ENCODE assay signal across 19 cellular contexts in genomic region chr2:158486970-158487325, GRCh38. TPM values are rescaled to one million over a fixed set of nuclear protein-coding genes. Genes with fewer than 3 reads are reported as not detected.
A peak's percentile ranks its signal among the peaks of the same experiment; 100 is the strongest.
DNase-seq lines count a peak whose midpoint lies in the region; ATAC-seq, FAIRE-seq and TF ChIP-seq lines count a peak whose summit lies in the region.
"Had no signal": no experiment of that assay in that cellular context is flagged by ENCODE, and none has a peak within 500 bp of the region (broad histone marks: within the 10 kb centered on the region; RNA-seq: fewer than 3 reads in every experiment).

No MANE protein-coding gene starts in this region.

- DNase-seq in GM12891 (ENCODE audit: insufficient read length, low spot score) (no peak), LHCN-M2 (ENCODE audit: low read depth) (peak; percentile 28), mesenchymal stem cell (peak; percentile 42), DMS79 treated with DMSO at 0.1 percent for 48 hours (lab: John Stamatoyannopoulos, UW) (no peak), H9 (no peak), NCI-H774 (lab: John Stamatoyannopoulos, UW) (no peak), pancreas (no peak)
- DNase-seq: activated naive CD8-positive, alpha-beta T cell treated with anti-CD3 and anti-CD28 coated beads for 36 hours; GF-D8; NCI-H187; stimulated activated CD4-positive, alpha-beta T cell treated with anti-CD3 and anti-CD28 coated beads, Interleukin-2, amount 100 ng/mL, for 24 hours; stimulated activated naive CD4-positive, alpha-beta T cell; WERI-Rb-1 had no signal

- H3K27me3 Mint-ChIP-seq in brain (no peaks in the 10 kb centered on the region), H9 (ENCODE audit: low read depth) (no peaks in the 10 kb centered on the region)
- H3K27me3 Mint-ChIP-seq: activated naive CD8-positive, alpha-beta T cell treated with anti-CD3 and anti-CD28 coated beads for 36 hours; dendritic cell treated with granulocyte-macrophage colony-stimulating factor and Interleukin-4, amounts not matched to agents 40 ng/mL and 50 ng/mL, for 4 days had no signal

- 75% methylated on average over 2 of the region's 5 CpGs for WGBS in mesenchymal stem cell
- whole genome bisulfite sequencing in H9 (ENCODE audit: extremely low coverage, insufficient read length, low lambda C conversion rate): no CpG with 5 or more reads among the region's 5 CpGs
- 78 to 81% methylated on average over 5 of the region's 5 CpGs for WGBS in pancreas, 2 donors

- H3K4me2 ChIP-seq in mesenchymal stem cell (ENCODE audit: low read length, poor library complexity, severe bottlenecking): no peak overlapping the region
- H3K4me2 ChIP-seq in H9 (ENCODE audit: insufficient read depth, insufficient read length, low read length): no peak overlapping the region

- TF ChIP-seq CTCF in brain (conservative IDR thresholded peaks at IDR 0.05) (no peak), H9 (conservative IDR thresholded peaks at IDR 0.05) (no peak), pancreas (IDR thresholded peaks at IDR 0.05) (no peak)

- H3K4me1 ChIP-seq in mesenchymal stem cell (ENCODE audit: control insufficient read depth, insufficient read depth, low read depth, low read length): peaks cover 4% of the 10 kb centered on the region
- no peaks in the 10 kb centered on the region; the same call in 1 of the 2 replicates for H3K4me1 ChIP-seq in H9 (ENCODE audit: insufficient read depth, low read length)
- H3K4me1 ChIP-seq in pancreas: no peaks in the 10 kb centered on the region

- H3K9me3 ChIP-seq in mesenchymal stem cell (ENCODE audit: control insufficient read depth, low read length) (no peaks in the 10 kb centered on the region), H9 (ENCODE audit: control insufficient read depth, low read depth, low read length) (no peaks in the 10 kb centered on the region), pancreas (no peaks in the 10 kb centered on the region)
- H3K9me3 ChIP-seq: BLaER1 treated with 17β-estradiol and CSF1 and Interleukin-3, amounts not matched to agents 10 nM and 100 nM had no signal

- peaks cover 69% of the 10 kb centered on the region for H3K4me1 Mint-ChIP-seq in brain
- H3K4me1 Mint-ChIP-seq in H9: peaks cover 59 to 69% of the 10 kb centered on the region in 2 experiments

- H3K56ac ChIP-seq in H9 (ENCODE audit: insufficient read length, low read depth, low read length): no peak overlapping the region

- H3K9me3 Mint-ChIP-seq in brain: no peaks in the 10 kb centered on the region
- no peaks in the 10 kb centered on the region for H3K9me3 Mint-ChIP-seq in H9
- H3K9me3 Mint-ChIP-seq: activated naive CD8-positive, alpha-beta T cell treated with anti-CD3 and anti-CD28 coated beads for 36 hours; dendritic cell treated with granulocyte-macrophage colony-stimulating factor and Interleukin-4, amounts not matched to agents 40 ng/mL and 50 ng/mL, for 4 days had no signal

- H3K27ac Mint-ChIP-seq in brain (peak overlapping the region in 3 of 5 experiments; percentile 22 to 44 (median 35)), H9 (no peak overlapping the region)
- H3K27ac Mint-ChIP-seq: activated naive CD8-positive, alpha-beta T cell treated with anti-CD3 and anti-CD28 coated beads for 36 hours; dendritic cell treated with granulocyte-macrophage colony-stimulating factor and Interleukin-4, amounts not matched to agents 40 ng/mL and 50 ng/mL, for 4 days had no signal

- H2BK12ac ChIP-seq in mesenchymal stem cell (ENCODE audit: low read length in 2 of 2) (no peak overlapping the region), H9 (ENCODE audit: insufficient read length, low read depth, low read length) (no peak overlapping the region)

- H3K36me3 Mint-ChIP-seq in brain: peaks cover 12% of the 10 kb centered on the region
- H3K36me3 Mint-ChIP-seq in H9 (ENCODE audit: insufficient read depth in 1 of 3, low read depth in 3 of 3): peaks cover 0 to 4% (median 2%) of the 10 kb centered on the region in 3 experiments; a peak in 3 of 7 replicates

- H3K36me3 ChIP-seq in mesenchymal stem cell (ENCODE audit: control insufficient read depth in 1 of 2, insufficient read depth in 2 of 2, low read depth in 1 of 2, low read length in 2 of 2): no peaks in the 10 kb centered on the region
- no peaks in the 10 kb centered on the region for H3K36me3 ChIP-seq in pancreas
- H3K36me3 ChIP-seq: BLaER1 treated with 17β-estradiol and CSF1 and Interleukin-3, amounts not matched to agents 10 nM and 100 nM; WERI-Rb-1 had no signal

- H3T11ph ChIP-seq in H9 (ENCODE audit: low read length): no peak overlapping the region

- TF ChIP-seq POLR2A in GM12891 (IDR thresholded peaks at IDR 0.05; ENCODE audit: low read depth, low read length): no peak

- H3K18ac ChIP-seq in mesenchymal stem cell (ENCODE audit: low read depth in 1 of 2, low read length in 2 of 2): no peak overlapping the region
- no peak overlapping the region for H3K18ac ChIP-seq in H9 (ENCODE audit: insufficient read length, low read depth, low read length)

- H3K79me1 ChIP-seq in mesenchymal stem cell (replicated peaks; ENCODE audit: low read length, poor library complexity, severe bottlenecking) (peaks cover 12% of the 10 kb centered on the region), H9 (ENCODE audit: insufficient read depth, low read depth, low read length, poor library complexity, severe bottlenecking) (peaks cover 12% of the 10 kb centered on the region)

- H3K9ac ChIP-seq in mesenchymal stem cell (ENCODE audit: low read length): peak overlapping the region; percentile 30
- H3K9ac ChIP-seq in H9 (ENCODE audit: extremely low read depth, insufficient read length, low read length): no peak overlapping the region
- H3K9ac ChIP-seq: BLaER1 treated with 17β-estradiol and CSF1 and Interleukin-3, amounts not matched to agents 10 nM and 100 nM had no signal

- H3K14ac ChIP-seq in mesenchymal stem cell (ENCODE audit: low read length in 2 of 2): no peak overlapping the region
- no peak overlapping the region for H3K14ac ChIP-seq in H9 (ENCODE audit: insufficient read depth, low read length)

- H2BK120ac ChIP-seq in mesenchymal stem cell (ENCODE audit: low read depth, low read length): no peak overlapping the region
- H2BK120ac ChIP-seq in H9 (ENCODE audit: low read depth, low read length, poor library complexity, severe bottlenecking): no peak overlapping the region

- H4K91ac ChIP-seq in mesenchymal stem cell (ENCODE audit: low read length): no peak overlapping the region
- H4K91ac ChIP-seq in H9 (ENCODE audit: insufficient read length, low read depth, low read length): no peak overlapping the region

- no peaks in the 10 kb centered on the region for H3K23me2 ChIP-seq in H9 (ENCODE audit: insufficient read length, low read depth, low read length, poor library complexity, severe bottlenecking)

- H2AFZ ChIP-seq in mesenchymal stem cell (ENCODE audit: low read depth, low read length) (no peak overlapping the region), H9 (ENCODE audit: low read length) (no peak overlapping the region)

- no peak overlapping the region for H4K8ac ChIP-seq in mesenchymal stem cell (ENCODE audit: low read length)
- H4K8ac ChIP-seq in H9 (replicated peaks; ENCODE audit: insufficient read length, low read depth, low read length): no peak overlapping the region

- FAIRE-seq in GM12891 (lab: Jason Lieb, UNC): peak; percentile 56
- FAIRE-seq in pancreas (lab: Jason Lieb, UNC): no peak
- FAIRE-seq: frontal cortex, HepG2 had no signal

- no peak overlapping the region for H3K27ac ChIP-seq in mesenchymal stem cell (ENCODE audit: low read length, poor library complexity, severe bottlenecking)
- H3K27ac ChIP-seq in H9 (ENCODE audit: insufficient read length, low read depth, low read length): no peak overlapping the region
- no peak overlapping the region for H3K27ac ChIP-seq in pancreas
- H3K27ac ChIP-seq: BLaER1 treated with 17β-estradiol and CSF1 and Interleukin-3, amounts not matched to agents 10 nM and 100 nM; WERI-Rb-1 had no signal

- ATAC-seq in pancreas: no peak
- ATAC-seq: HepG2 had no signal

- intact Hi-C loops in pancreas (cut with DNase I): no loop called here

- no peak overlapping the region for H3K4me3 ChIP-seq in mesenchymal stem cell (ENCODE audit: insufficient read depth in 1 of 2, low read depth in 1 of 2, low read length in 2 of 2)
- no peak overlapping the region for H3K4me3 ChIP-seq in pancreas
- H3K4me3 ChIP-seq: BLaER1 treated with 17β-estradiol and CSF1 and Interleukin-3, amounts not matched to agents 10 nM and 100 nM had no signal

- H2BK20ac ChIP-seq in H9 (ENCODE audit: low read depth, low read length, poor library complexity, severe bottlenecking): no peak overlapping the region

- peaks cover 18% of the 10 kb centered on the region; the same call in 1 of the 2 replicates for H3K79me2 ChIP-seq in H9 (ENCODE audit: insufficient read depth, low read length)

- H3K27me3 ChIP-seq in mesenchymal stem cell (ENCODE audit: control insufficient read depth in 1 of 2, insufficient read depth in 1 of 2, low read length in 2 of 2): no peaks in the 10 kb centered on the region
- H3K27me3 ChIP-seq in H9 (ENCODE audit: insufficient read depth, low read length): no peaks in the 10 kb centered on the region
- no peaks in the 10 kb centered on the region for H3K27me3 ChIP-seq in pancreas
- H3K27me3 ChIP-seq: BLaER1 treated with 17β-estradiol and CSF1 and Interleukin-3, amounts not matched to agents 10 nM and 100 nM had no signal

- H3K4me3 Mint-ChIP-seq in brain (peak overlapping the region in 1 of 5 experiments; percentile 30), H9 (no peak overlapping the region)
- H3K4me3 Mint-ChIP-seq: activated naive CD8-positive, alpha-beta T cell treated with anti-CD3 and anti-CD28 coated beads for 36 hours; dendritic cell treated with granulocyte-macrophage colony-stimulating factor and Interleukin-4, amounts not matched to agents 40 ng/mL and 50 ng/mL, for 4 days had no signal

- H3K23ac ChIP-seq in mesenchymal stem cell (ENCODE audit: low read length in 2 of 2) (no peak overlapping the region), H9 (ENCODE audit: insufficient read length, low read depth, low read length) (no peak overlapping the region)

- H2BK15ac ChIP-seq in mesenchymal stem cell (ENCODE audit: low read depth, poor library complexity, severe bottlenecking): no peak overlapping the region
- no peak overlapping the region for H2BK15ac ChIP-seq in H9 (ENCODE audit: low read depth, low read length)

- no peak overlapping the region for H4K5ac ChIP-seq in H9 (ENCODE audit: insufficient read length, low read depth, low read length)

- peak overlapping the region in 1 of 2 experiments; percentile 41 for H3K4ac ChIP-seq in mesenchymal stem cell (ENCODE audit: low read depth in 1 of 2, low read length in 2 of 2)
- no peak overlapping the region for H3K4ac ChIP-seq in H9 (ENCODE audit: low read depth, low read length)

- no peak overlapping the region for H2BK5ac ChIP-seq in mesenchymal stem cell (ENCODE audit: low read depth, low read length, poor library complexity, severe bottlenecking)
- H2BK5ac ChIP-seq in H9 (ENCODE audit: insufficient read length, low read length): no peak overlapping the region

- no peak overlapping the region for H2AK5ac ChIP-seq in mesenchymal stem cell (ENCODE audit: low read length, severe bottlenecking)
- H2AK5ac ChIP-seq in H9 (ENCODE audit: insufficient read length, low read length): no peak overlapping the region

- H4K20me1 ChIP-seq in H9 (ENCODE audit: control insufficient read depth, insufficient read depth, insufficient read length): no peaks in the 10 kb centered on the region

RNA-seq across cellular contexts. Expression of gene PKP4, which starts 30.2 kb away (rescaled TPM):
- polyA plus RNA-seq in GM12891 (2012; ENCODE audit: low read depth, missing spikeins): 6.8 TPM
- total RNA-seq in LHCN-M2 (2014; rRNA removed) (18.9 and 25.6 TPM in 2 replicates), H9 (2021) (52.0 and 52.3 TPM in 2 replicates), pancreas (10 to 100 TPM; 23.6 to 46.2 (median 28.8) TPM)
- 34.9 TPM for polyA plus RNA-seq in LHCN-M2 (2012)
- polyA plus RNA-seq in brain (ENCODE audit: insufficient read depth, low read depth, low replicate concordance) (76.0 TPM), pancreas (10 to 100 TPM; 20.4 to 37.0 TPM)
- 15.1 TPM for polyA plus RNA-seq in mesenchymal stem cell (2013, experiment 1 of 2)
- polyA plus RNA-seq in mesenchymal stem cell (2013, experiment 2 of 2): 14.4 TPM

RNA-seq across cellular contexts. Expression of gene CCDC148, which starts 30.4 kb away (rescaled TPM):
- polyA plus RNA-seq in GM12891 (2012; ENCODE audit: low read depth, missing spikeins): not detected
- total RNA-seq in LHCN-M2 (2014; rRNA removed) (0.26 and 0.29 TPM in 2 replicates), H9 (2021) (1.1 and 1.5 TPM in 2 replicates), pancreas (1 to 10 TPM in 3 of 6 donors, under 1 TPM in 3; 0.38 to 1.5 (median 0.79) TPM)
- 0.66 TPM for polyA plus RNA-seq in LHCN-M2 (2012)
- polyA plus RNA-seq in brain (ENCODE audit: insufficient read depth, low read depth, low replicate concordance) (0.64 TPM), pancreas (1 to 10 TPM in 1 of 2 donors, under 1 TPM in 1; 0.57 to 1.3 TPM)
- 0.21 TPM for polyA plus RNA-seq in mesenchymal stem cell (2013, experiment 1 of 2)
- 0.10 TPM for polyA plus RNA-seq in mesenchymal stem cell (2013, experiment 2 of 2)
- total RNA-seq: activated naive CD8-positive, alpha-beta T cell treated with anti-CD3 and anti-CD28 coated beads for 36 hours; pulmonary artery endothelial cell had no signal

Comparison
In these comparisons a context has a peak if more than half of its experiments do, and no peak if none do; other contexts are left out.
1. DNase-seq: peak in LHCN-M2 (single experiment) and mesenchymal stem cell (single experiment); none in GM12891 (single experiment), DMS79 treated with DMSO at 0.1 percent for 48 hours (single experiment), H9 (single experiment), NCI-H774 (single experiment) and pancreas (0 of 6).
2. H3K27ac Mint-ChIP-seq: peak in brain (3 of 5); none in H9 (0 of 3).